ENCODE assay signal across 9 cellular contexts in genomic region chr7:44967571-44968446, GRCh38. TPM values are rescaled to one million over a fixed set of nuclear protein-coding genes. Genes with fewer than 3 reads are reported as not detected.
A peak's percentile ranks its signal among the peaks of the same experiment; 100 is the strongest.
DNase-seq lines count a peak whose midpoint lies in the region; ATAC-seq and TF ChIP-seq lines count a peak whose summit lies in the region.
"Had no signal": no experiment of that assay in that cellular context is flagged by ENCODE, and none has a peak within 500 bp of the region (broad histone marks: within the 10 kb centered on the region; RNA-seq: fewer than 3 reads in every experiment).

No MANE protein-coding gene starts in this region.

- H3K27ac Mint-ChIP-seq in activated T-helper 1 cell treated with anti-CD3 and anti-CD28 coated beads, Interleukin-12 subunit alpha, Interleukin-12 subunit beta, Interleukin-2, Interleukin-4 antibody, amounts not matched to agents 30 ng/mL and 10 ng/mL and 1 ng/mL, durations not matched to agents 14 hours and 24 hours and 36 hours, result peak overlapping the region; percentile 82
- H3K27ac Mint-ChIP-seq in Calu3 (ENCODE audit: unreplicated experiment), result no peak overlapping the region

- H3K27me3 Mint-ChIP-seq in activated T-helper 1 cell treated with anti-CD3 and anti-CD28 coated beads, Interleukin-12 subunit alpha, Interleukin-12 subunit beta, Interleukin-2, Interleukin-4 antibody, amounts not matched to agents 30 ng/mL and 10 ng/mL and 1 ng/mL, durations not matched to agents 14 hours and 24 hours and 36 hours (ENCODE audit: insufficient read depth), result no peaks in the 10 kb centered on the region
- peaks cover 17% of the 10 kb centered on the region for H3K27me3 Mint-ChIP-seq in Calu3 (ENCODE audit: unreplicated experiment)

- ATAC-seq in GM21619 (IDR thresholded peaks at IDR 0.05; ENCODE audit: unreplicated experiment), result no peak

- DNase-seq in stimulated activated CD4-positive, alpha-beta T cell treated with anti-CD3 and anti-CD28 coated beads, Interleukin-15, amount 100 ng/mL, for 24 hours, result peak; percentile 11
- no peak for DNase-seq in stimulated activated CD4-positive, alpha-beta T cell treated with anti-CD3 and anti-CD28 coated beads, Interleukin-2, amount 100 ng/mL, for 24 hours
- no peak for DNase-seq in activated T-helper 1 cell treated with anti-CD3 and anti-CD28 coated beads, Interleukin-12 subunit alpha, Interleukin-12 subunit beta, Interleukin-2, Interleukin-4 antibody, amounts not matched to agents 30 ng/mL and 10 ng/mL and 1 ng/mL, durations not matched to agents 14 hours and 24 hours and 36 hours (ENCODE audit: low spot score)
- DNase-seq in left kidney (ENCODE audit: low read depth, low spot score) (peak; percentile 68), Calu3 (no peak), NCI-H1694 treated with DMSO at 0.1 percent for 48 hours (lab: John Stamatoyannopoulos, UW) (no peak)
- DNase-seq in effector CD8-positive, alpha-beta T cell (lab: John Stamatoyannopoulos, UW), result no peak
- DNase-seq: GDM1 had no signal

- H3K4me3 Mint-ChIP-seq in activated T-helper 1 cell treated with anti-CD3 and anti-CD28 coated beads, Interleukin-12 subunit alpha, Interleukin-12 subunit beta, Interleukin-2, Interleukin-4 antibody, amounts not matched to agents 30 ng/mL and 10 ng/mL and 1 ng/mL, durations not matched to agents 14 hours and 24 hours and 36 hours, result no peak overlapping the region
- H3K4me3 Mint-ChIP-seq in Calu3 (ENCODE audit: low read depth, unreplicated experiment), result no peak overlapping the region

- TF ChIP-seq CTCF in Calu3 (IDR thresholded peaks at IDR 0.05; ENCODE audit: unreplicated experiment), result no peak

- H3K36me3 Mint-ChIP-seq in activated T-helper 1 cell treated with anti-CD3 and anti-CD28 coated beads, Interleukin-12 subunit alpha, Interleukin-12 subunit beta, Interleukin-2, Interleukin-4 antibody, amounts not matched to agents 30 ng/mL and 10 ng/mL and 1 ng/mL, durations not matched to agents 14 hours and 24 hours and 36 hours (ENCODE audit: low read depth), result peaks cover 37% of the 10 kb centered on the region
- H3K36me3 Mint-ChIP-seq in Calu3 (ENCODE audit: insufficient read depth, unreplicated experiment), result no peaks in the 10 kb centered on the region

- H3K4me1 Mint-ChIP-seq in activated T-helper 1 cell treated with anti-CD3 and anti-CD28 coated beads, Interleukin-12 subunit alpha, Interleukin-12 subunit beta, Interleukin-2, Interleukin-4 antibody, amounts not matched to agents 30 ng/mL and 10 ng/mL and 1 ng/mL, durations not matched to agents 14 hours and 24 hours and 36 hours (ENCODE audit: low read depth), result no peaks in the 10 kb centered on the region
- no peaks in the 10 kb centered on the region for H3K4me1 Mint-ChIP-seq in Calu3 (ENCODE audit: low read depth, unreplicated experiment)

- CTCF ChIA-PET in Calu3 (lab: Charles Lee), result no interaction called here

- H3K9me3 Mint-ChIP-seq in activated T-helper 1 cell treated with anti-CD3 and anti-CD28 coated beads, Interleukin-12 subunit alpha, Interleukin-12 subunit beta, Interleukin-2, Interleukin-4 antibody, amounts not matched to agents 30 ng/mL and 10 ng/mL and 1 ng/mL, durations not matched to agents 14 hours and 24 hours and 36 hours, result no peaks in the 10 kb centered on the region
- H3K9me3 Mint-ChIP-seq in Calu3 (ENCODE audit: low read depth, unreplicated experiment), result no peaks in the 10 kb centered on the region

- intact Hi-C loops in activated T-helper 1 cell treated with anti-CD3 and anti-CD28 coated beads, Interleukin-12 subunit alpha, Interleukin-12 subunit beta, Interleukin-2, Interleukin-4 antibody, amounts not matched to agents 30 ng/mL and 10 ng/mL and 1 ng/mL, durations not matched to agents 14 hours and 24 hours and 36 hours (cut with micrococcal nuclease), result no loop called here
- intact Hi-C loops in Calu3 (cut with micrococcal nuclease; ENCODE audit: unreplicated experiment), result no loop called here

- no TSS peak for BruUV-seq in Calu3 (replicated peaks; lab: Mats Ljungman, UMichigan)

RNA-seq across cellular contexts. Expression of gene MYO1G, which starts 11.0 kb away (rescaled TPM):
- 252 and 258 TPM in 2 replicates for total RNA-seq in activated T-helper 1 cell treated with anti-CD3 and anti-CD28 coated beads, Interleukin-12 subunit alpha, Interleukin-12 subunit beta, Interleukin-2, Interleukin-4 antibody, amounts not matched to agents 30 ng/mL and 10 ng/mL and 1 ng/mL, durations not matched to agents 14 hours and 24 hours and 36 hours
- total RNA-seq in Calu3 (2022), result 0.33 and 0.39 TPM in 2 replicates

RNA-seq across cellular contexts. Expression of gene CCM2, which starts 32.2 kb away (rescaled TPM):
- 59.2 and 65.5 TPM in 2 replicates for total RNA-seq in activated T-helper 1 cell treated with anti-CD3 and anti-CD28 coated beads, Interleukin-12 subunit alpha, Interleukin-12 subunit beta, Interleukin-2, Interleukin-4 antibody, amounts not matched to agents 30 ng/mL and 10 ng/mL and 1 ng/mL, durations not matched to agents 14 hours and 24 hours and 36 hours
- 59.8 and 62.9 TPM in 2 replicates for total RNA-seq in Calu3 (2022)

Comparison
In these comparisons a context has a peak if more than half of its experiments do, and no peak if none do; other contexts are left out.
1. DNase-seq: peak in stimulated activated CD4-positive, alpha-beta T cell treated with anti-CD3 and anti-CD28 coated beads, Interleukin-15, amount 100 ng/mL, for 24 hours (single experiment) and left kidney (single experiment); none in stimulated activated CD4-positive, alpha-beta T cell treated with anti-CD3 and anti-CD28 coated beads, Interleukin-2, amount 100 ng/mL, for 24 hours (0 of 2), activated T-helper 1 cell treated with anti-CD3 and anti-CD28 coated beads, Interleukin-12 subunit alpha, Interleukin-12 subunit beta, Interleukin-2, Interleukin-4 antibody, amounts not matched to agents 30 ng/mL and 10 ng/mL and 1 ng/mL, durations not matched to agents 14 hours and 24 hours and 36 hours (single experiment), Calu3 (single experiment), NCI-H1694 treated with DMSO at 0.1 percent for 48 hours (single experiment) and effector CD8-positive, alpha-beta T cell (single experiment).
2. RNA of gene MYO1G, which starts 11.0 kb away (total RNA-seq): 252 to 258 TPM in activated T-helper 1 cell treated with anti-CD3 and anti-CD28 coated beads, Interleukin-12 subunit alpha, Interleukin-12 subunit beta, Interleukin-2, Interleukin-4 antibody, amounts not matched to agents 30 ng/mL and 10 ng/mL and 1 ng/mL, durations not matched to agents 14 hours and 24 hours and 36 hours; 0.33 to 0.39 TPM in Calu3; every median in the first group is over 100 times any median in the second.